ENCODE assay signal across 18 cellular contexts in the genomic region with DNA sequence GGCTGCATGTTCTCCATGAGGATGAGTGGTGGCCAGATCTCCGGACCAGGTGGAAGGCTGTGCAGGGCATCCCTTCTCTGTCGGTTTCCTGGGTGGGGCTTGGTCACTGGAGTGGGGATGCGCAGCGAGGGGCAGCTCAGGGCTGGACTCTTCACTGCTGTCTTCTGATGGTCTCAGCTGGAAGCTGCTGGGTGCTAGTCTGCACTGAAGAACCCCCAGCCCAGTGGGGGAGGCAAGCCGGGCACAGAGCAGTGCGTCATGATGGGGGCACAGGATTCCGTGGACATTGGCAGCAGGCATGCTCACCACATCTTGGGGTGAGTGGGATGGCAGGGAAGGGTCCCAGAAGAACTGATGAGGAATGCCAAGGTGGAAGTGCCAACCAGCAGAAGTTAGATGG.
"Had no signal": no experiment of that assay in that cellular context is flagged by ENCODE, and none has a peak within 500 bp of the region (broad histone marks: within the 10 kb centered on the region; RNA-seq: fewer than 3 reads in every experiment).

No MANE protein-coding gene starts in this region.

- H3K4me1 Mint-ChIP-seq: immature natural killer cell had no signal

- H3K27me3 Mint-ChIP-seq: naive thymus-derived CD8-positive, alpha-beta T cell; type B pancreatic cell had no signal

- H3K27ac ChIP-seq: body of pancreas, coronary artery, epithelial cell of prostate, SJSA1, WERI-Rb-1 had no signal

- H3K9me3 Mint-ChIP-seq: activated naive CD4-positive, alpha-beta T cell treated with anti-CD3 and anti-CD28 coated beads for 36 hours; activated T-helper 1 cell treated with anti-CD3 and anti-CD28 coated beads, Interleukin-12 subunit alpha, Interleukin-12 subunit beta, Interleukin-2, Interleukin-4 antibody, amounts not matched to agents 30 ng/mL and 10 ng/mL and 1 ng/mL, durations not matched to agents 14 hours and 24 hours and 36 hours; immature natural killer cell; type B pancreatic cell had no signal

- DNase-seq: activated CD4-positive, alpha-beta T cell treated with anti-CD3 and anti-CD28 coated beads for 48 hours; activated CD8-positive, alpha-beta memory T cell treated with anti-CD3 and anti-CD28 coated beads, Interleukin-2, amount 50 U/mL, for 48 hours; activated CD8-positive, alpha-beta T cell treated with anti-CD3 and anti-CD28 coated beads, Interleukin-2, amount 10 ng/mL, durations not matched to agents 7 days and 5 days; activated naive CD4-positive, alpha-beta T cell treated with anti-CD3 and anti-CD28 coated beads for 36 hours; central memory CD4-positive, alpha-beta T cell; effector CD8-positive, alpha-beta T cell; immature natural killer cell; left cardiac atrium; naive thymus-derived CD8-positive, alpha-beta T cell; T-helper 9 cell; WERI-Rb-1 had no signal

- H3K36me3 ChIP-seq: SJSA1, WERI-Rb-1 had no signal

- H3K27me3 ChIP-seq: body of pancreas, SJSA1 had no signal

- ATAC-seq: activated CD8-positive, alpha-beta T cell treated with anti-CD3 and anti-CD28 coated beads, Interleukin-2, amount 10 ng/mL, durations not matched to agents 7 days and 5 days; body of pancreas; naive thymus-derived CD8-positive, alpha-beta T cell had no signal

- H3K4me3 Mint-ChIP-seq: activated CD8-positive, alpha-beta T cell treated with anti-CD3 and anti-CD28 coated beads, Interleukin-2, amount 10 ng/mL, durations not matched to agents 7 days and 5 days; activated naive CD4-positive, alpha-beta T cell treated with anti-CD3 and anti-CD28 coated beads for 36 hours; activated T-helper 1 cell treated with anti-CD3 and anti-CD28 coated beads, Interleukin-12 subunit alpha, Interleukin-12 subunit beta, Interleukin-2, Interleukin-4 antibody, amounts not matched to agents 30 ng/mL and 10 ng/mL and 1 ng/mL, durations not matched to agents 14 hours and 24 hours and 36 hours; naive thymus-derived CD8-positive, alpha-beta T cell; type B pancreatic cell had no signal

- H3K27ac Mint-ChIP-seq: activated CD8-positive, alpha-beta T cell treated with anti-CD3 and anti-CD28 coated beads, Interleukin-2, amount 10 ng/mL, durations not matched to agents 7 days and 5 days; activated naive CD4-positive, alpha-beta T cell treated with anti-CD3 and anti-CD28 coated beads for 36 hours; activated T-helper 1 cell treated with anti-CD3 and anti-CD28 coated beads, Interleukin-12 subunit alpha, Interleukin-12 subunit beta, Interleukin-2, Interleukin-4 antibody, amounts not matched to agents 30 ng/mL and 10 ng/mL and 1 ng/mL, durations not matched to agents 14 hours and 24 hours and 36 hours; immature natural killer cell; type B pancreatic cell had no signal

- H3K4me3 ChIP-seq: body of pancreas, coronary artery, lung, SJSA1 had no signal

- H3K9me3 ChIP-seq: body of pancreas, SJSA1 had no signal

- H3K36me3 Mint-ChIP-seq: immature natural killer cell; naive thymus-derived CD8-positive, alpha-beta T cell had no signal
